1 cellular context compared by ENCODE assay signal in the genomic region with DNA sequence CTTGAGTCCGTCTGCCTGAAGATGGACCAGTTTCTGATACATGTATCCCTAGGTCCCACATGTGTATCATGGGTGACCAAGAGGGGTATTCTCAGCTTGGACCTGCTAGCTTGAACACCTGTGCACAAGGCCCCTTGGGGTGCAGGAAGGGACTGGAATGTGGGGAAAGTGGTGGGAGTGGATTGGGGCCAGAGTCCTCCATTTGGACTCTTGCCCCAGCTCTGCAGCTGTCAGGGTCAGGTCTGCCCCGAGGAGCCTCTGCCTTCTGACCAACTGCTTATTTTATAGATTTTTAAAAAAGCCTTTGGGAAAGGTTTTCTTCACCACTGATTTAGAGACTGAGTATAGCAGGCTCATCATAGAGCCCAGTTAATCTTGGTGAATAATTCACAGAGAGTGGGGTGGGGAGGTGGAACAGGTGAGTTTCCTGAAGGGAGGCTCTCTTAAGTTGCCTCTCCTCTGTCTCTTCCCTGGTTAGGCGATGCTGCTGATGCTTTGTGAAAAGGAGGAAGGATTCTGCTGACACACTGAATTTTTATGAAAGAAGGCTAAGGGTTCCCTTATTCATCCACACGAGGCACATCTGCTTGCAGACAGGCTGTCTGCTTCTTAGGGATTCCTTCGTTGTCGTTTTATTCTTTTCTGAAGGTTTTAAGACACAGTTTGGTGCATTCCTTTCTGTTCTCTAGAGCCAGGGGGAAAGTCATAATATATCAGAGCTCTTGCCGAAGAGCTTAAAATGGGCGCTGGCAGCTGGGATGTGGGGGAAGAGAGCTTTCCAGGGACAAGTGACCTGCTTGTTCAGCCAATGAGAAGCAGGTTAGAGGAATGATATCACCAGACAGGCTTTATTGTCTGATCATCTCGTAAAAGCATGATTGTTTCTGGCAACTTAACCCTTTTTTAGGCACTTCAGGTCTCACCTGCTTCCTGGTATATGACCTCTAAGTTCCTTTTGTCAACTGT.
TF ChIP-seq lines count a peak whose summit lies in the region.

No MANE protein-coding gene starts in this region.

TF ChIP-seq in GM12878, 131 proteins besides CTCF, POLR2A, EP300 and RAD21 (continued from another document):
- TF ChIP-seq, protein P1, sequence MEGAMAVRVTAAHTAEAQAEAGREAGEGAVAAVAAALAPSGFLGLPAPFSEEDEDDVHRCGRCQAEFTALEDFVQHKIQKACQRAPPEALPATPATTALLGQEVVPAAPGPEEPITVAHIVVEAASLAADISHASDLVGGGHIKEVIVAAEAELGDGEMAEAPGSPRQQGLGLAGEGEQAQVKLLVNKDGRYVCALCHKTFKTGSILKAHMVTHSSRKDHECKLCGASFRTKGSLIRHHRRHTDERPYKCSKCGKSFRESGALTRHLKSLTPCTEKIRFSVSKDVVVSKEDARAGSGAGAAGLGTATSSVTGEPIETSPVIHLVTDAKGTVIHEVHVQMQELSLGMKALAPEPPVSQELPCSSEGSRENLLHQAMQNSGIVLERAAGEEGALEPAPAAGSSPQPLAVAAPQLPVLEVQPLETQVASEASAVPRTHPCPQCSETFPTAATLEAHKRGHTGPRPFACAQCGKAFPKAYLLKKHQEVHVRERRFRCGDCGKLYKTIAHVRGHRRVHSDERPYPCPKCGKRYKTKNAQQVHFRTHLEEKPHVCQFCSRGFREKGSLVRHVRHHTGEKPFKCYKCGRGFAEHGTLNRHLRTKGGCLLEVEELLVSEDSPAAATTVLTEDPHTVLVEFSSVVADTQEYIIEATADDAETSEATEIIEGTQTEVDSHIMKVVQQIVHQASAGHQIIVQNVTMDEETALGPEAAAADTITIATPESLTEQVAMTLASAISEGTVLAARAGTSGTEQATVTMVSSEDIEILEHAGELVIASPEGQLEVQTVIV (IDR thresholded peaks at IDR 0.05; ENCODE audit: borderline replicate concordance, partially characterized antibody): no peak
- TF ChIP-seq ESRRA (IDR thresholded peaks at IDR 0.05; ENCODE audit: low read length): no peak
- TF ChIP-seq PKNOX1 (IDR thresholded peaks at IDR 0.05): no peak
